In genomic region chr22:41762980-41763779, GRCh38 we compare ENCODE assay signal across 9 cellular contexts. TPM values are rescaled to one million over a fixed set of nuclear protein-coding genes. Genes with fewer than 3 reads are reported as not detected.
DNase-seq lines count a peak whose midpoint lies in the region; ATAC-seq, FAIRE-seq and TF ChIP-seq lines count a peak whose summit lies in the region.
"Had no signal": no experiment of that assay in that cellular context is flagged by ENCODE, and none has a peak within 500 bp of the region (broad histone marks: within the 10 kb centered on the region; RNA-seq: fewer than 3 reads in every experiment).

No MANE protein-coding gene starts in this region.

- no peak for FAIRE-seq in H54 (lab: Jason Lieb, UNC)
- FAIRE-seq: pancreas had no signal

- no peak overlapping the region for H2AFZ ChIP-seq in OCI-LY7 (ENCODE audit: low read length)

- no peaks in the 10 kb centered on the region for H3K9me3 ChIP-seq in OCI-LY7 (ENCODE audit: low read length)
- H3K9me3 ChIP-seq: pancreas had no signal

- H3K27ac ChIP-seq in OCI-LY7 (ENCODE audit: low read depth, low read length, poor library complexity, severe bottlenecking), result no peak overlapping the region
- H3K27ac ChIP-seq: pancreas had no signal

- no peaks in the 10 kb centered on the region for H3K9me2 ChIP-seq in OCI-LY7 (ENCODE audit: insufficient read depth, low read length)

- ATAC-seq in HG03159 (IDR thresholded peaks at IDR 0.05; ENCODE audit: unreplicated experiment) (no peak), HG03521 (IDR thresholded peaks at IDR 0.05; ENCODE audit: unreplicated experiment) (no peak)

- H3K4me3 ChIP-seq in OCI-LY7 (ENCODE audit: low read depth, low read length, poor library complexity, severe bottlenecking), result no peak overlapping the region
- no peak overlapping the region for H3K4me3 ChIP-seq in choroid plexus epithelial cell (ENCODE audit: low read depth, low read length)
- H3K4me3 ChIP-seq: pancreas had no signal

- H3K4me2 ChIP-seq in OCI-LY7 (ENCODE audit: low read length), result no peak overlapping the region

- CTCF ChIA-PET in OCI-LY7 (lab: Charles Lee; ENCODE audit: unreplicated experiment), result interaction anchor here (1.3 kb wide), 1 partner anchor 66 kb away, joined by 6 read pairs; no protein-coding TSS in a partner anchor

- H3K79me2 ChIP-seq in OCI-LY7 (ENCODE audit: insufficient read depth, low read depth, low read length), result no peaks in the 10 kb centered on the region

- peak; percentile 6 for DNase-seq in stimulated activated CD4-positive, alpha-beta T cell treated with anti-CD3 and anti-CD28 coated beads, Interleukin-12 subunit alpha, Interleukin-12 subunit beta, amount 100 ng/mL, for 4 hours
- DNase-seq in stimulated activated CD4-positive, alpha-beta T cell treated with anti-CD3 and anti-CD28 coated beads, Interleukin-4, amount 100 ng/mL, for 4 hours, result no peak
- peak; percentile 72 for DNase-seq in OCI-LY7 (ENCODE audit: low spot score)
- DNase-seq in choroid plexus epithelial cell (ENCODE audit: low read depth), result peak; percentile 45
- peak; percentile 7 for DNase-seq in pons (ENCODE audit: low spot score)
- DNase-seq in H54 (ENCODE audit: insufficient read length, low spot score), result no peak

- TF ChIP-seq CTCF in OCI-LY7 (conservative IDR thresholded peaks at IDR 0.05; ENCODE audit: low read length) (peak; percentile 89), choroid plexus epithelial cell (conservative IDR thresholded peaks at IDR 0.05; ENCODE audit: low read depth, low read length) (peak; percentile 66)

- no peaks in the 10 kb centered on the region for H3K36me3 ChIP-seq in OCI-LY7 (ENCODE audit: insufficient read depth, low read length)
- H3K36me3 ChIP-seq: pancreas had no signal

- intact Hi-C loops in OCI-LY7 (cut with micrococcal nuclease; ENCODE audit: unreplicated experiment), result loop anchor here (1.0 kb wide), 1 partner anchor 66 kb away; no protein-coding TSS in a partner anchor

- TF ChIP-seq POLR2A in H54 (IDR thresholded peaks at IDR 0.05; ENCODE audit: low read depth, low read length), result no peak

- BruUV-seq in OCI-LY7 (replicated peaks; lab: Mats Ljungman, UMichigan), result no TSS peak

- no peaks in the 10 kb centered on the region for H4K20me1 ChIP-seq in OCI-LY7 (ENCODE audit: insufficient read depth, low read length)

- H3K4me1 ChIP-seq in OCI-LY7 (ENCODE audit: insufficient read depth, low read length, poor library complexity, severe bottlenecking), result no peaks in the 10 kb centered on the region
- H3K4me1 ChIP-seq: pancreas had no signal

- POLR2A ChIA-PET in OCI-LY7 (lab: Charles Lee), result no interaction called here

RNA-seq across cellular contexts. Expression of gene CCDC134, which starts 37.3 kb away (rescaled TPM):
- 21.7 and 23.8 TPM in 2 replicates for total RNA-seq in OCI-LY7 (2014; rRNA removed; shearing (Covaris generic))
- 17.3 and 17.4 TPM in 2 replicates for total RNA-seq in OCI-LY7 (2022)

Comparison
In these comparisons a context has a peak if more than half of its experiments do, and no peak if none do; other contexts are left out.
1. DNase-seq: peak in stimulated activated CD4-positive, alpha-beta T cell treated with anti-CD3 and anti-CD28 coated beads, Interleukin-12 subunit alpha, Interleukin-12 subunit beta, amount 100 ng/mL, for 4 hours (single experiment), OCI-LY7 (single experiment), choroid plexus epithelial cell (single experiment) and pons (single experiment); none in stimulated activated CD4-positive, alpha-beta T cell treated with anti-CD3 and anti-CD28 coated beads, Interleukin-4, amount 100 ng/mL, for 4 hours (0 of 2) and H54 (single experiment).